In the genomic region with DNA sequence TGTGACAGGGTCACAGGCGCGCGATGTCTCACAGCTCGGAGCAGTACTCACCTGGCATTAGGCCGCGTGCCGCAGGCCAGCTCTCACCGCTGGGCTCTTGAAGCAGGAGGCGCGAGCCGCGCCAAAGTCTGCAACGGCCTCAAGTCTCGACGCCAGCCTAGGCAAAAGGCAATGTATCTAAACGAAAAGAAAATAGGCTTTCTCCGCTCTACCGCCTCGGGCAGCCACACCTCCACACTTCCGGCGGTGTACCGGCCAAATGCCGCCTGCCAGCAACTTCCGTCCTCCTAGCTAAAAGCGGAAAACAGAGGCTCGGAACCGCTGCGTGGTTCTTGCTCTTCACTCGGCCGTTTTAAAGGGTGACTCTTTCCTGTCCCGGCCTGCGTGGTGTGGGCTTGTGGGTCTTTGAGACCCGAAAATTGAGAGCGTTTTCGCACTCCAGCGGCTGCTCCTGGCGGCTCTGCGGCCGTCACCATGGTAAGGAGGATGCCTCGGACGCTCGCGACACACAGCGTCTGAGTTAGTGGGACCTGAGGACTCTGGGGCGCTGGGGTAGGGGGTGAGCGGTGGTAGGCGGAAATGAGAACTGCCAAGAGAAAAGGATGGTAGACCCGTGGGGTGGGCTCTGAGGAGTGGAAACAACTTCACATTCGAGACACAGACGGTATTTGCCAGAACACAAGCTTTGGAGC, we compare ENCODE assay signal across 8 cellular contexts. TPM values are rescaled to one million over a fixed set of nuclear protein-coding genes. Genes with fewer than 3 reads are reported as not detected.
DNase-seq lines count a peak whose midpoint lies in the region; TF ChIP-seq lines count a peak whose summit lies in the region.

A gene with protein sequence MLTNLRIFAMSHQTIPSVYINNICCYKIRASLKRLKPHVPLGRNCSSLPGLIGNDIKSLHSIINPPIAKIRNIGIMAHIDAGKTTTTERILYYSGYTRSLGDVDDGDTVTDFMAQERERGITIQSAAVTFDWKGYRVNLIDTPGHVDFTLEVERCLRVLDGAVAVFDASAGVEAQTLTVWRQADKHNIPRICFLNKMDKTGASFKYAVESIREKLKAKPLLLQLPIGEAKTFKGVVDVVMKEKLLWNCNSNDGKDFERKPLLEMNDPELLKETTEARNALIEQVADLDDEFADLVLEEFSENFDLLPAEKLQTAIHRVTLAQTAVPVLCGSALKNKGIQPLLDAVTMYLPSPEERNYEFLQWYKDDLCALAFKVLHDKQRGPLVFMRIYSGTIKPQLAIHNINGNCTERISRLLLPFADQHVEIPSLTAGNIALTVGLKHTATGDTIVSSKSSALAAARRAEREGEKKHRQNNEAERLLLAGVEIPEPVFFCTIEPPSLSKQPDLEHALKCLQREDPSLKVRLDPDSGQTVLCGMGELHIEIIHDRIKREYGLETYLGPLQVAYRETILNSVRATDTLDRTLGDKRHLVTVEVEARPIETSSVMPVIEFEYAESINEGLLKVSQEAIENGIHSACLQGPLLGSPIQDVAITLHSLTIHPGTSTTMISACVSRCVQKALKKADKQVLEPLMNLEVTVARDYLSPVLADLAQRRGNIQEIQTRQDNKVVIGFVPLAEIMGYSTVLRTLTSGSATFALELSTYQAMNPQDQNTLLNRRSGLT (minus strand): TSS at position 231 of the 692 bp plus-strand sequence. CDS start 3,375 bp downstream, outside the sequence.
A gene (plus strand): TSS at position 363 of the 692 bp plus-strand sequence. CDS start 112 bp downstream, at position 475.

- H3K4me3 ChIP-seq in NB4 (ENCODE audit: low read depth, low read length) (peak within 1 kb of the TSS; percentile 97), SK-N-MC (peak within 1 kb of the TSS; percentile 100), suprapubic skin (peak within 1 kb of the TSS; percentile 99)

- TF ChIP-seq CTCF in HFFc6 (IDR thresholded peaks at IDR 0.05) (no peak), NB4 (IDR thresholded peaks at IDR 0.05; ENCODE audit: low read depth, low read length) (no peak), suprapubic skin (IDR thresholded peaks at IDR 0.05) (no peak)

- 0% methylated on average over 44 of the region's 50 CpGs for WGBS in suprapubic skin

- H3K4me3 Mint-ChIP-seq in HFFc6, result peak within 1 kb of the TSS; percentile 96

- H3K4me1 ChIP-seq in suprapubic skin, result peaks cover 28% of the 10 kb centered on the region

- TF ChIP-seq POLR2A in NB4 (IDR thresholded peaks at IDR 0.05; ENCODE audit: extremely low read depth, insufficient read length) (peak; percentile 52), suprapubic skin (IDR thresholded peaks at IDR 0.05) (no peak)

- H3K27ac Mint-ChIP-seq in HFFc6, result peak within 1 kb of the TSS; percentile 94

- H3K9me3 ChIP-seq in SK-N-MC (ENCODE audit: low read depth, low read length) (no peaks in the 10 kb centered on the region), suprapubic skin (no peaks in the 10 kb centered on the region)

- H3K4me1 Mint-ChIP-seq in HFFc6 (ENCODE audit: low read depth), result peaks cover 39% of the 10 kb centered on the region

- H3K36me3 Mint-ChIP-seq in HFFc6 (ENCODE audit: low read depth), result peaks cover 9% of the 10 kb centered on the region

- no peak for TF ChIP-seq EP300 in suprapubic skin (IDR thresholded peaks at IDR 0.05)

- H3K27ac ChIP-seq in SK-N-MC, result peak within 1 kb of the TSS; percentile 52; the same call in 1 of the 2 replicates
- H3K27ac ChIP-seq in suprapubic skin, result peak within 1 kb of the TSS; percentile 88

- no peaks in the 10 kb centered on the region for H3K9me3 Mint-ChIP-seq in HFFc6

- H3K9ac ChIP-seq in SK-N-MC (ENCODE audit: insufficient read length), result peak within 1 kb of the TSS; percentile 91

- DNase-seq in GM04503 (ENCODE audit: low read depth), result peak; percentile 56
- DNase-seq in HFFc6, result peak; percentile 91
- peak; percentile 94 for DNase-seq in NB4 (ENCODE audit: low read depth)
- peak; percentile 88 for DNase-seq in SK-N-MC (ENCODE audit: low read depth, low spot score)
- DNase-seq in activated naive CD4-positive, alpha-beta T cell treated with anti-CD3 and anti-CD28 coated beads, Interleukin-2, amount 50 U/mL, for 16 hours, result peak; percentile 93
- peak; percentile 82 for DNase-seq in germinal center (ENCODE audit: low spot score)
- peak; percentile 43 to 98 (median 92) for DNase-seq in nucleus accumbens (lab: John Stamatoyannopoulos, UW)
- peak; percentile 93 to 94 for DNase-seq in suprapubic skin (ENCODE audit: low spot score in 2 of 2)

- no peaks in the 10 kb centered on the region for H3K27me3 ChIP-seq in suprapubic skin

- H3K27me3 Mint-ChIP-seq in HFFc6 (ENCODE audit: insufficient read depth), result no peaks in the 10 kb centered on the region; the same call in 1 of the 2 replicates

- H3K36me3 ChIP-seq in SK-N-MC (ENCODE audit: insufficient read depth, low read length) (peaks cover 42% of the 10 kb centered on the region), suprapubic skin (peaks cover 36% of the 10 kb centered on the region)

RNA-seq across cellular contexts. Expression of the first gene that starts in this region (rescaled TPM):
- total RNA-seq in HFFc6 (2021; fragmentation: NEBNext Ultra II Directional; extraction: Animal tissue kit (Norgen Biotek cat#: 25700)), result 10 to 100 TPM; 26.6 to 31.0 (median 28.0) TPM
- total RNA-seq in suprapubic skin, result 10 to 100 TPM; 19.2 to 24.7 (median 21.2) TPM

RNA-seq across cellular contexts. Expression of the second gene that starts in this region (rescaled TPM):
- 100 to 1,000 TPM in 3 of 6 experiments, 10 to 100 TPM in 3; 74.4 to 118 (median 96.0) TPM for total RNA-seq in HFFc6 (2021; fragmentation: NEBNext Ultra II Directional; extraction: Animal tissue kit (Norgen Biotek cat#: 25700))
- 10 to 100 TPM; 47.5 to 93.8 (median 70.2) TPM for total RNA-seq in suprapubic skin

Comparison
In these comparisons a context has a peak if more than half of its experiments do, and no peak if none do; other contexts are left out.
1. Peak in every context shown above with its lines: DNase-seq, H3K4me3 ChIP-seq and H3K27ac ChIP-seq.